1 cellular context compared by ENCODE assay signal in the genomic region with DNA sequence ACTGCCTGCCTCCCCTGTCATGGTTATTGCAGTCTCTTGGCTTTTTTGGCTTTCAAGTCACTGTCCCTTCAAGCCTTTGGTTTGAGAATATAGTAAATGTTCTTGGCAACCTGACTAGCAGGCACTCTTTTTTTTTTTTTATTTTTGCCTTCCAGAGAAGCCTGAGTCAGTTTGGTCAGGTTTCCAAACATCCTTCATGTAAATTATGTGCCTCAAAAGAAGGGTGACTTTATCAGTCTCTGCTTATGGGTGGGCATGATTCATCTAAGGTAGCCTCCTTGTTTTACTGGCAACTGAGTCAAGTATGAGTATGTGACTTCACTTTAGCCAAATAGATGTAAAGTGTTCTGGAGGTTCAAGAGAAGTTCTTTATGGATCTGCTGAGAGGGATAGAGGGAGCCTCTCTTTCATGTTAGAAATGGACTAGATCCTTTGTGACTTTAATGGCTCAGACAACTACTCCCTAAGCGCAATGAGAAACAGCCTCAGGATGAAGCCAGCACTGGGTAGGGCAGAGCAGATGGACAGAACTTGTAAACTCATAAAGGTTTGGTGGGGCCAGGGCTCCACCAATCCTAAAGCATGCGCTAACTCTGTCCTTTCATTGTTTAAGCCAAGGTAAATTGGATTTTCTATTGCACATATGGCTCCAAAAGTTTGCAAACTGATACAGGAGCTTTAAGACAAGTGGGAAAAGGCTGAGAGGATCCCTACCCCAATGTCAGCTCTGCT.
TF ChIP-seq lines count a peak whose summit lies in the region.

No MANE protein-coding gene starts in this region.

TF ChIP-seq in IMR-90, 13 proteins besides CTCF, POLR2A, EP300 and RAD21 (continued from another document):
- TF ChIP-seq FOS (IDR thresholded peaks at IDR 0.05; ENCODE audit: low read depth, low read length) (no peak), NFE2L2 (IDR thresholded peaks at IDR 0.05; ENCODE audit: low read depth, low read length) (no peak), RCOR1 (IDR thresholded peaks at IDR 0.05; ENCODE audit: insufficient replicate concordance, low read length) (no peak)
